Comparison of ENCODE assay signal across 13 cellular contexts in the genomic region with DNA sequence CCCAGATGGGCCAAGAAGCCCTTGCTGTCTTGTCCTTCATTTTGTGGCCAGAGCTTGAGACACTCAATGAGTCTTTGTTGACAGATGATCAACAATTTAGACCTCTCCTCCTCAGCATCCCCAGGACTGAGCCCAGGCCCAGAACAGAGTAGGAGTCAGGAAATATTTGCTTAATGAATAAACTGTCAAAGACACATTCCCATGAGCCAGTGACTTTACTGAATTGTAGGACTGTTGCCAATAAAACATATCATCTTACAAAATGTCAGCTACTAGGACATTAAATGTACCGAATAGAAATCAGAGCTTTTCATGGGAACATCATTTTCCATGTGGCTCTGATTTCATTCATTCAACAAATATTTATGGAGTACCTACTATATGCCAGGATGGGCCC. TPM values are rescaled to one million over a fixed set of nuclear protein-coding genes. Genes with fewer than 3 reads are reported as not detected.
DNase-seq lines count a peak whose midpoint lies in the region; TF ChIP-seq lines count a peak whose summit lies in the region.
"Had no signal": no experiment of that assay in that cellular context is flagged by ENCODE, and none has a peak within 500 bp of the region (broad histone marks: within the 10 kb centered on the region; RNA-seq: fewer than 3 reads in every experiment).

No MANE protein-coding gene starts in this region.

- H3K79me2 ChIP-seq in hepatocyte = peaks cover 100% of the 10 kb centered on the region

- TF ChIP-seq CTCF in endothelial cell (IDR thresholded peaks at IDR 0.05; ENCODE audit: unreplicated experiment) = no peak
- TF ChIP-seq CTCF in esophagus squamous epithelium (IDR thresholded peaks at IDR 0.05) = no peak
- TF ChIP-seq CTCF in hepatocyte (IDR thresholded peaks at IDR 0.05; ENCODE audit: poor library complexity) = no peak

- H3K36me3 Mint-ChIP-seq in endothelial cell (ENCODE audit: low read depth, unreplicated experiment) = peaks cover 18% of the 10 kb centered on the region
- H3K36me3 Mint-ChIP-seq: natural killer cell had no signal

- in situ Hi-C loops in G401 (cut with HindIII; ENCODE audit: low sequenced_read_pairs) = no loop called here

- no peak overlapping the region for H2AFZ ChIP-seq in hepatocyte

- H3K27me3 Mint-ChIP-seq in endothelial cell (ENCODE audit: unreplicated experiment) = peaks cover 4% of the 10 kb centered on the region
- H3K27me3 Mint-ChIP-seq: stimulated activated naive CD8-positive, alpha-beta T cell treated with anti-CD3 and anti-CD28 coated beads, Interleukin-15, amount 100 ng/mL, for 72 hours had no signal

- DNase-seq in NCI-H345 (lab: John Stamatoyannopoulos, UW) (peak; percentile 20), NCI-H345 treated with DMSO at 0.1 percent for 48 hours (lab: John Stamatoyannopoulos, UW; ENCODE audit: unreplicated experiment) (no peak), NCI-H226 (peak; percentile 24), endothelial cell (ENCODE audit: low spot score) (no peak), renal cortical epithelial cell (ENCODE audit: low read depth) (peak; percentile 56), esophagus squamous epithelium (lab: John Stamatoyannopoulos, UW) (no peak), G401 (ENCODE audit: low spot score) (no peak), hepatocyte (ENCODE audit: low spot score) (no peak)
- DNase-seq: activated CD8-positive, alpha-beta memory T cell treated with anti-CD3 and anti-CD28 coated beads, Interleukin-2, amount 50 U/mL, for 4 hours; natural killer cell; stimulated activated CD4-positive, alpha-beta T cell treated with anti-CD3 and anti-CD28 coated beads, Interleukin-1b, Interleukin-23, amount 100 ng/mL, for 48 hours; stimulated activated naive CD8-positive, alpha-beta T cell treated with anti-CD3 and anti-CD28 coated beads, Interleukin-15, amount 100 ng/mL, for 72 hours had no signal

- no peaks in the 10 kb centered on the region for H3K9me3 Mint-ChIP-seq in endothelial cell (ENCODE audit: unreplicated experiment)
- H3K9me3 Mint-ChIP-seq: CD14-positive monocyte; natural killer cell; stimulated activated naive CD8-positive, alpha-beta T cell treated with anti-CD3 and anti-CD28 coated beads, Interleukin-15, amount 100 ng/mL, for 72 hours had no signal

- H3K9me2 ChIP-seq in hepatocyte (replicated peaks; ENCODE audit: insufficient read depth) = no peaks in the 10 kb centered on the region

- TF ChIP-seq POLR2A in esophagus squamous epithelium (IDR thresholded peaks at IDR 0.05) = no peak

- H4K20me1 ChIP-seq in hepatocyte (ENCODE audit: insufficient read depth, poor library complexity, severe bottlenecking) = peaks cover 77% of the 10 kb centered on the region

- H3K36me3 ChIP-seq in esophagus squamous epithelium (peaks cover 11 to 44% (median 26%) of the 10 kb centered on the region in 3 donors), hepatocyte (replicated peaks; ENCODE audit: insufficient read depth, low read depth) (no peaks in the 10 kb centered on the region)

- 33 to 50% methylated on average over 1 of the region's 1 CpG for WGBS in esophagus squamous epithelium, 2 donors
- 62% methylated on average over 1 of the region's 1 CpG for WGBS in hepatocyte (ENCODE audit: low lambda C conversion rate, missing lambda C conversion rate)

- peaks cover 47% of the 10 kb centered on the region for H3K4me1 Mint-ChIP-seq in endothelial cell (ENCODE audit: unreplicated experiment)

- intact Hi-C loops in esophagus squamous epithelium (cut with DNase I) = no loop called here

- H3K4me2 ChIP-seq in hepatocyte = no peak overlapping the region

- no peaks in the 10 kb centered on the region for H3K9me3 ChIP-seq in esophagus squamous epithelium
- no peaks in the 10 kb centered on the region for H3K9me3 ChIP-seq in hepatocyte (ENCODE audit: low read depth)

- H3K27ac ChIP-seq in esophagus squamous epithelium = no peak overlapping the region
- no peak overlapping the region for H3K27ac ChIP-seq in hepatocyte

- peaks cover 15 to 58% (median 35%) of the 10 kb centered on the region in 3 donors for H3K4me1 ChIP-seq in esophagus squamous epithelium
- H3K4me1 ChIP-seq in hepatocyte (ENCODE audit: insufficient read depth) = peaks cover 43% of the 10 kb centered on the region

- H3K27me3 ChIP-seq in esophagus squamous epithelium = no peaks in the 10 kb centered on the region
- H3K27me3 ChIP-seq in hepatocyte = no peaks in the 10 kb centered on the region

- H3K4me3 ChIP-seq in esophagus squamous epithelium = no peak overlapping the region
- H3K4me3 ChIP-seq in hepatocyte = no peak overlapping the region

- H3K4me3 Mint-ChIP-seq in endothelial cell (ENCODE audit: unreplicated experiment) = no peak overlapping the region
- H3K4me3 Mint-ChIP-seq: CD14-positive monocyte; natural killer cell; stimulated activated naive CD8-positive, alpha-beta T cell treated with anti-CD3 and anti-CD28 coated beads, Interleukin-15, amount 100 ng/mL, for 72 hours had no signal

- H3K27ac Mint-ChIP-seq in endothelial cell (ENCODE audit: unreplicated experiment) = peak overlapping the region; percentile 39

RNA-seq across cellular contexts. Expression of gene VDAC1, which starts 11.6 kb away (rescaled TPM):
- 165 TPM for total RNA-seq in endothelial cell (ENCODE audit: unreplicated experiment)
- total RNA-seq in renal cortical epithelial cell = 517 and 628 TPM in 2 replicates
- total RNA-seq in esophagus squamous epithelium = 100 to 1,000 TPM; 151 to 220 (median 188) TPM
- total RNA-seq in G401 (2014; rRNA removed; shearing (Covaris generic)) = 410 and 470 TPM in 2 replicates
- total RNA-seq in hepatocyte = 282 and 286 TPM in 2 replicates
- polyA plus RNA-seq in hepatocyte = 196 and 216 TPM in 2 replicates

RNA-seq across cellular contexts. Expression of gene C5orf15, which starts 24.7 kb away (rescaled TPM):
- 35.5 TPM for total RNA-seq in endothelial cell (ENCODE audit: unreplicated experiment)
- total RNA-seq in renal cortical epithelial cell = 124 and 165 TPM in 2 replicates
- total RNA-seq in esophagus squamous epithelium = 10 to 100 TPM; 16.5 to 38.0 (median 22.0) TPM
- total RNA-seq in G401 (2014; rRNA removed; shearing (Covaris generic)) = 75.1 and 90.7 TPM in 2 replicates
- total RNA-seq in hepatocyte = 124 and 126 TPM in 2 replicates
- polyA plus RNA-seq in hepatocyte = 76.6 and 77.4 TPM in 2 replicates

Comparison
In these comparisons a context has a peak if more than half of its experiments do, and no peak if none do; other contexts are left out.
1. DNase-seq: peak in NCI-H345 (single experiment), NCI-H226 (single experiment) and renal cortical epithelial cell (single experiment); none in NCI-H345 treated with DMSO at 0.1 percent for 48 hours (single experiment), endothelial cell (single experiment), esophagus squamous epithelium (single experiment), G401 (single experiment) and hepatocyte (single experiment).